In the genomic region with DNA sequence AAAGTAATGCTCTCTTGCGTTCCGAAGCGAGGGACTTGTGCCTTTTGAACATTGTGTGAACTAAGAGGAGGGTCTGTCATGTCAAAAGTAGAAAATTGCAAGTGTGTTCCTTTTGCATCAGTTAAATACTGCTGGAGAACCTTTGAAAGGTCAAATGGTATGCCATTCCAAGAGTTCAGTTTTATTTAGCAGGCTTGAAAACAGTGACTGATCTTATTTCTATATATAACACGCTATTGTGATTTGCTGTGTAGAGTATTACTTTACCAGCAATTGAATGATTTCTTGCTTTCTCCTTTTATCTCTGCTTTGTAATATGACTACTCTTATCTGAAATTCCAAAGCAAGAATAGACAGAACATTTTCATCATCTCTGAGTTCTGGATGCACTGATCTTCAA, we compare ENCODE assay signal across 1 cellular context.
TF ChIP-seq lines count a peak whose summit lies in the region.

A gene with protein sequence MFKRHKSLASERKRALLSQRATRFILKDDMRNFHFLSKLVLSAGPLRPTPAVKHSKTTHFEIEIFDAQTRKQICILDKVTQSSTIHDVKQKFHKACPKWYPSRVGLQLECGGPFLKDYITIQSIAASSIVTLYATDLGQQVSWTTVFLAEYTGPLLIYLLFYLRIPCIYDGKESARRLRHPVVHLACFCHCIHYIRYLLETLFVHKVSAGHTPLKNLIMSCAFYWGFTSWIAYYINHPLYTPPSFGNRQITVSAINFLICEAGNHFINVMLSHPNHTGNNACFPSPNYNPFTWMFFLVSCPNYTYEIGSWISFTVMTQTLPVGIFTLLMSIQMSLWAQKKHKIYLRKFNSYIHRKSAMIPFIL (minus strand): TSS at position 151 of the 400 bp plus-strand sequence. CDS start 99 bp downstream, at position 52.

TF ChIP-seq in HepG2, 621 proteins besides CTCF, POLR2A, EP300 and RAD21:
- TF ChIP-seq TCF7L2 (IDR thresholded peaks at IDR 0.05; ENCODE audit: low read depth, low read length) (no peak), GLI4 (CRISPR knock-in tag; IDR thresholded peaks at IDR 0.05; ENCODE audit: borderline replicate concordance) (no peak), PHF21A (CRISPR knock-in tag; IDR thresholded peaks at IDR 0.05) (no peak), AHR (CRISPR knock-in tag; IDR thresholded peaks at IDR 0.05) (no peak), ZNF660 (CRISPR knock-in tag; IDR thresholded peaks at IDR 0.05; ENCODE audit: borderline replicate concordance, low read depth) (no peak), ZFP62 (CRISPR knock-in tag; IDR thresholded peaks at IDR 0.05) (no peak), SNAPC2 (CRISPR knock-in tag; IDR thresholded peaks at IDR 0.05) (no peak), ZNF432 (CRISPR knock-in tag; IDR thresholded peaks at IDR 0.05; ENCODE audit: borderline replicate concordance) (no peak), ZKSCAN1 (IDR thresholded peaks at IDR 0.05; ENCODE audit: low read length) (no peak), HMG20A (CRISPR knock-in tag; IDR thresholded peaks at IDR 0.05; ENCODE audit: borderline replicate concordance) (no peak), ZNF607 (CRISPR knock-in tag; IDR thresholded peaks at IDR 0.05; ENCODE audit: borderline replicate concordance) (no peak), SUZ12 (IDR thresholded peaks at IDR 0.05; ENCODE audit: low read depth, low read length) (no peak), MED1 (CRISPR knock-in tag; IDR thresholded peaks at IDR 0.05) (no peak), CAMTA2 (CRISPR knock-in tag; IDR thresholded peaks at IDR 0.05; ENCODE audit: borderline replicate concordance) (no peak), RCOR2 (CRISPR knock-in tag; IDR thresholded peaks at IDR 0.05) (no peak), ZSCAN21 (CRISPR knock-in tag; IDR thresholded peaks at IDR 0.05; ENCODE audit: borderline replicate concordance) (no peak), ERF (CRISPR knock-in tag; IDR thresholded peaks at IDR 0.05) (no peak)
- TF ChIP-seq, protein P1, sequence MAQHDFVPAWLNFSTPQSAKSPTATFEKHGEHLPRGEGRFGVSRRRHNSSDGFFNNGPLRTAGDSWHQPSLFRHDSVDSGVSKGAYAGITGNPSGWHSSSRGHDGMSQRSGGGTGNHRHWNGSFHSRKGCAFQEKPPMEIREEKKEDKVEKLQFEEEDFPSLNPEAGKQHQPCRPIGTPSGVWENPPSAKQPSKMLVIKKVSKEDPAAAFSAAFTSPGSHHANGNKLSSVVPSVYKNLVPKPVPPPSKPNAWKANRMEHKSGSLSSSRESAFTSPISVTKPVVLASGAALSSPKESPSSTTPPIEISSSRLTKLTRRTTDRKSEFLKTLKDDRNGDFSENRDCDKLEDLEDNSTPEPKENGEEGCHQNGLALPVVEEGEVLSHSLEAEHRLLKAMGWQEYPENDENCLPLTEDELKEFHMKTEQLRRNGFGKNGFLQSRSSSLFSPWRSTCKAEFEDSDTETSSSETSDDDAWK (CRISPR knock-in tag; IDR thresholded peaks at IDR 0.05) = no peak
- TF ChIP-seq, protein P2, sequence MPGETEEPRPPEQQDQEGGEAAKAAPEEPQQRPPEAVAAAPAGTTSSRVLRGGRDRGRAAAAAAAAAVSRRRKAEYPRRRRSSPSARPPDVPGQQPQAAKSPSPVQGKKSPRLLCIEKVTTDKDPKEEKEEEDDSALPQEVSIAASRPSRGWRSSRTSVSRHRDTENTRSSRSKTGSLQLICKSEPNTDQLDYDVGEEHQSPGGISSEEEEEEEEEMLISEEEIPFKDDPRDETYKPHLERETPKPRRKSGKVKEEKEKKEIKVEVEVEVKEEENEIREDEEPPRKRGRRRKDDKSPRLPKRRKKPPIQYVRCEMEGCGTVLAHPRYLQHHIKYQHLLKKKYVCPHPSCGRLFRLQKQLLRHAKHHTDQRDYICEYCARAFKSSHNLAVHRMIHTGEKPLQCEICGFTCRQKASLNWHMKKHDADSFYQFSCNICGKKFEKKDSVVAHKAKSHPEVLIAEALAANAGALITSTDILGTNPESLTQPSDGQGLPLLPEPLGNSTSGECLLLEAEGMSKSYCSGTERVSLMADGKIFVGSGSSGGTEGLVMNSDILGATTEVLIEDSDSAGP (CRISPR knock-in tag; IDR thresholded peaks at IDR 0.05; ENCODE audit: borderline replicate concordance) = no peak
